Comparison of ENCODE assay signal across 13 cellular contexts in genomic region chr7:127976722-127977121, GRCh38. TPM values are rescaled to one million over a fixed set of nuclear protein-coding genes. Genes with fewer than 3 reads are reported as not detected.
DNase-seq lines count a peak whose midpoint lies in the region; ATAC-seq and TF ChIP-seq lines count a peak whose summit lies in the region.
"Had no signal": no experiment of that assay in that cellular context is flagged by ENCODE, and none has a peak within 500 bp of the region (broad histone marks: within the 10 kb centered on the region; RNA-seq: fewer than 3 reads in every experiment).

No MANE protein-coding gene starts in this region.

- TF ChIP-seq CTCF in VCaP (conservative IDR thresholded peaks at IDR 0.05) (no peak), type B pancreatic cell (conservative IDR thresholded peaks at IDR 0.05) (no peak)

- DNase-seq in left kidney (ENCODE audit: low read depth, low spot score) (peak; percentile 18), type B pancreatic cell (ENCODE audit: extremely low spot score, unreplicated experiment) (no peak), NCI-H187 treated with DMSO at 0.1 percent for 48 hours (lab: John Stamatoyannopoulos, UW) (no peak), D341Med (ENCODE audit: low spot score) (no peak)
- DNase-seq: AML-193, IMR-90, NCI-H1930, PC-3 had no signal

- peaks cover 18% of the 10 kb centered on the region for H3K9me3 Mint-ChIP-seq in type B pancreatic cell

- H3K4me1 Mint-ChIP-seq in type B pancreatic cell (ENCODE audit: unreplicated experiment) = peaks cover 35% of the 10 kb centered on the region
- H3K4me1 Mint-ChIP-seq: CD14-positive monocyte had no signal

- H3K4me3 ChIP-seq in ectodermal cell (ENCODE audit: insufficient read depth, low read depth, low read length) = no peak overlapping the region
- H3K4me3 ChIP-seq: SJSA1 had no signal

- H3K27ac ChIP-seq in VCaP = peak overlapping the region; percentile 53
- H3K27ac ChIP-seq in ectodermal cell (ENCODE audit: insufficient read depth, low read depth, low read length, poor library complexity, severe bottlenecking) = peak overlapping the region; percentile 84
- H3K27ac ChIP-seq: SJSA1 had no signal

- peak overlapping the region; percentile 12 for H3K4me3 Mint-ChIP-seq in type B pancreatic cell
- H3K4me3 Mint-ChIP-seq: CD14-positive monocyte had no signal

- ATAC-seq in GM19467 (IDR thresholded peaks at IDR 0.05; ENCODE audit: unreplicated experiment) = no peak
- ATAC-seq: PC-3 had no signal

- 55 to 64% methylated on average over 7 of the region's 7 CpGs for WGBS in ectodermal cell, 2 experiments

- no peaks in the 10 kb centered on the region for H3K9me3 ChIP-seq in ectodermal cell (ENCODE audit: control insufficient read depth, low read length)

- H3K36me3 Mint-ChIP-seq in type B pancreatic cell = peaks cover 28% of the 10 kb centered on the region

- no peaks in the 10 kb centered on the region for H3K27me3 ChIP-seq in ectodermal cell (ENCODE audit: control insufficient read depth, insufficient read depth, low read length, poor library complexity, severe bottlenecking)
- H3K27me3 ChIP-seq: SJSA1 had no signal

- peaks cover 42% of the 10 kb centered on the region for H3K4me1 ChIP-seq in ectodermal cell (ENCODE audit: control insufficient read depth, insufficient read depth, low read length)
- H3K4me1 ChIP-seq: SJSA1 had no signal

- peaks cover 4% of the 10 kb centered on the region for H3K36me3 ChIP-seq in ectodermal cell (ENCODE audit: control insufficient read depth, insufficient read depth, low read length)

- H3K27me3 Mint-ChIP-seq in type B pancreatic cell = no peaks in the 10 kb centered on the region

- H3K27ac Mint-ChIP-seq in type B pancreatic cell = no peak overlapping the region
- H3K27ac Mint-ChIP-seq: CD14-positive monocyte had no signal

RNA-seq across cellular contexts. Expression of gene LRRC4, which starts 54.5 kb away (rescaled TPM):
- polyA plus RNA-seq in ectodermal cell (2013, experiment 1 of 4) = 41.4 TPM
- polyA plus RNA-seq in ectodermal cell (2013, experiment 2 of 4) = 52.2 TPM
- polyA plus RNA-seq in ectodermal cell (2013, experiment 3 of 4) = 33.8 TPM
- polyA plus RNA-seq in ectodermal cell (2013, experiment 4 of 4) = 39.4 TPM
- total RNA-seq in type B pancreatic cell (ENCODE audit: low replicate concordance) = 12.5 and 37.7 TPM in 2 replicates
